9 cellular contexts compared by ENCODE assay signal in genomic region chr1:26145041-26145959, GRCh38. TPM values are rescaled to one million over a fixed set of nuclear protein-coding genes. Genes with fewer than 3 reads are reported as not detected.
DNase-seq lines count a peak whose midpoint lies in the region; ATAC-seq and TF ChIP-seq lines count a peak whose summit lies in the region.
"Had no signal": no experiment of that assay in that cellular context is flagged by ENCODE, and none has a peak within 500 bp of the region (broad histone marks: within the 10 kb centered on the region; RNA-seq: fewer than 3 reads in every experiment).

No MANE protein-coding gene starts in this region.

- WGBS in psoas muscle, 3 donors, result 26 to 28% (median 26%) methylated on average over 19 of the region's 19 CpGs
- WGBS in aorta, 2 donors, result 25 to 27% methylated on average over 19 of the region's 19 CpGs

- POLR2A ChIA-PET in activated naive CD8-positive, alpha-beta T cell treated with anti-CD3 and anti-CD28 coated beads, Interleukin-2, amount 10 ng/mL, durations not matched to agents 7 days and 5 days (lab: Charles Lee), result interaction anchor here (0.8 to 3.1 kb wide), 9 partner anchors 18 to 90 kb away, joined by 3 to 15 read pairs (median 4); partner anchors contain the start of gene PDIK1L

- H3K9me3 ChIP-seq in psoas muscle (no peaks in the 10 kb centered on the region), aorta (ENCODE audit: control insufficient read depth, low read length) (no peaks in the 10 kb centered on the region)

- intact Hi-C loops in cardiac septum (cut with DNase I) (loop anchor here (2.0 to 5.0 kb wide), 3 partner anchors 40 to 248 kb away; no protein-coding TSS in a partner anchor), psoas muscle (cut with DNase I) (loop anchor here (1.0 to 2.0 kb wide), 3 partner anchors 39 to 108 kb away; no protein-coding TSS in a partner anchor), aorta (cut with DNase I) (loop anchor here (2.0 to 5.0 kb wide), 2 partner anchors 40 to 108 kb away; no protein-coding TSS in a partner anchor)

- ATAC-seq in activated naive CD8-positive, alpha-beta T cell treated with anti-CD3 and anti-CD28 coated beads, Interleukin-2, amount 10 ng/mL, durations not matched to agents 7 days and 5 days (ENCODE audit: low read depth), result peak; percentile 79
- peak; percentile 93 to 98 (median 96) for ATAC-seq in psoas muscle
- peak; percentile 80 for ATAC-seq in aorta (ENCODE audit: low FRiP score)
- ATAC-seq in HG02610 (IDR thresholded peaks at IDR 0.05; ENCODE audit: unreplicated experiment), result no peak

- no peaks in the 10 kb centered on the region for H3K4me1 ChIP-seq in psoas muscle
- no peaks in the 10 kb centered on the region for H3K4me1 ChIP-seq in aorta (ENCODE audit: control insufficient read depth in 1 of 2, insufficient read depth in 2 of 2, low read length in 2 of 2)

- no peaks in the 10 kb centered on the region for H3K9me3 Mint-ChIP-seq in activated naive CD8-positive, alpha-beta T cell treated with anti-CD3 and anti-CD28 coated beads, Interleukin-2, amount 10 ng/mL, durations not matched to agents 7 days and 5 days

- no peak overlapping the region for H3K27ac Mint-ChIP-seq in activated naive CD8-positive, alpha-beta T cell treated with anti-CD3 and anti-CD28 coated beads, Interleukin-2, amount 10 ng/mL, durations not matched to agents 7 days and 5 days

- H3K4me1 Mint-ChIP-seq in activated naive CD8-positive, alpha-beta T cell treated with anti-CD3 and anti-CD28 coated beads, Interleukin-2, amount 10 ng/mL, durations not matched to agents 7 days and 5 days, result peaks cover 5% of the 10 kb centered on the region

- DNase-seq in NCI-H1436 (lab: John Stamatoyannopoulos, UW) (peak; percentile 85), SW480 (ENCODE audit: low spot score) (peak; percentile 86), cardiac septum (ENCODE audit: low spot score) (peak; percentile 90), psoas muscle (peak; percentile 76 to 86), aorta (peak; percentile 86 to 88)
- DNase-seq in activated naive CD8-positive, alpha-beta T cell treated with anti-CD3 and anti-CD28 coated beads, Interleukin-2, amount 10 ng/mL, durations not matched to agents 7 days and 5 days, result peak; percentile 68

- H3K4me3 ChIP-seq in psoas muscle (no peak overlapping the region), aorta (ENCODE audit: low read length in 2 of 2) (no peak overlapping the region)

- peak; percentile 67 for TF ChIP-seq CTCF in GM12874 (IDR thresholded peaks at IDR 0.05; ENCODE audit: insufficient read depth, low read depth, low read length)
- peak; percentile 85 for TF ChIP-seq CTCF in psoas muscle (IDR thresholded peaks at IDR 0.05)

- peaks cover 19% of the 10 kb centered on the region for H3K27me3 Mint-ChIP-seq in activated naive CD8-positive, alpha-beta T cell treated with anti-CD3 and anti-CD28 coated beads, Interleukin-2, amount 10 ng/mL, durations not matched to agents 7 days and 5 days

- H3K36me3 Mint-ChIP-seq in activated naive CD8-positive, alpha-beta T cell treated with anti-CD3 and anti-CD28 coated beads, Interleukin-2, amount 10 ng/mL, durations not matched to agents 7 days and 5 days, result no peaks in the 10 kb centered on the region

- H3K27ac ChIP-seq in psoas muscle, result no peak overlapping the region
- no peak overlapping the region for H3K27ac ChIP-seq in aorta (ENCODE audit: low read depth in 1 of 2, low read length in 2 of 2)

- H3K4me3 Mint-ChIP-seq in activated naive CD8-positive, alpha-beta T cell treated with anti-CD3 and anti-CD28 coated beads, Interleukin-2, amount 10 ng/mL, durations not matched to agents 7 days and 5 days, result no peak overlapping the region

- H3K27me3 ChIP-seq in psoas muscle (ENCODE audit: insufficient read depth in 3 of 3, low read length in 2 of 3), result no peaks in the 10 kb centered on the region
- H3K27me3 ChIP-seq in aorta (ENCODE audit: control insufficient read depth in 1 of 2, insufficient read depth in 2 of 2, low read length in 1 of 2), result no peaks in the 10 kb centered on the region

- H3K36me3 ChIP-seq in psoas muscle (ENCODE audit: insufficient read depth in 1 of 2, low read depth in 1 of 2) (no peaks in the 10 kb centered on the region), aorta (ENCODE audit: control insufficient read depth in 1 of 2, insufficient read depth in 2 of 2, low read length in 1 of 2) (no peaks in the 10 kb centered on the region)

RNA-seq across cellular contexts. Expression of gene FAM110D, which starts 13.6 kb away (rescaled TPM):
- total RNA-seq in activated naive CD8-positive, alpha-beta T cell treated with anti-CD3 and anti-CD28 coated beads, Interleukin-2, amount 10 ng/mL, durations not matched to agents 7 days and 5 days, result not detected
- total RNA-seq in cardiac septum, result 3.8 TPM
- 1 to 10 TPM; 1.2 to 2.9 (median 1.3) TPM for total RNA-seq in psoas muscle
- 1 to 10 TPM; 1.4 to 1.7 (median 1.7) TPM for polyA plus RNA-seq in psoas muscle
- total RNA-seq in aorta, result 10 to 100 TPM in 1 of 2 donors, 1 to 10 TPM in 1; 5.0 to 15.7 TPM
- 1 to 10 TPM in 1 of 2 donors, under 1 TPM in 1; 0.25 to 1.4 TPM for polyA plus RNA-seq in aorta
- total RNA-seq: mononuclear cell had no signal

RNA-seq across cellular contexts. Expression of gene C1orf232, which starts 23.5 kb away (rescaled TPM):
- total RNA-seq in activated naive CD8-positive, alpha-beta T cell treated with anti-CD3 and anti-CD28 coated beads, Interleukin-2, amount 10 ng/mL, durations not matched to agents 7 days and 5 days, result not detected
- total RNA-seq in cardiac septum, result not detected
- total RNA-seq in psoas muscle, result not detected
- polyA plus RNA-seq in psoas muscle, result not detected
- not detected for total RNA-seq in aorta
- polyA plus RNA-seq in aorta, result not detected
- total RNA-seq: mononuclear cell had no signal

RNA-seq across cellular contexts. Expression of gene ZNF593, which starts 24.4 kb away (rescaled TPM):
- total RNA-seq in activated naive CD8-positive, alpha-beta T cell treated with anti-CD3 and anti-CD28 coated beads, Interleukin-2, amount 10 ng/mL, durations not matched to agents 7 days and 5 days, result 10 to 100 TPM; 26.5 to 31.0 TPM
- 23.2 TPM for total RNA-seq in cardiac septum
- total RNA-seq in psoas muscle, result 100 to 1,000 TPM in 1 of 4 donors, 10 to 100 TPM in 3; 75.2 to 116 (median 78.3) TPM
- 100 to 1,000 TPM in 2 of 3 donors, 10 to 100 TPM in 1; 65.7 to 236 (median 162) TPM for polyA plus RNA-seq in psoas muscle
- 10 to 100 TPM; 13.4 to 18.3 TPM for total RNA-seq in aorta
- polyA plus RNA-seq in aorta, result 10 to 100 TPM; 29.4 to 48.6 TPM

RNA-seq across cellular contexts. Expression of gene ZNF593OS, which starts 26.3 kb away (rescaled TPM):
- total RNA-seq in activated naive CD8-positive, alpha-beta T cell treated with anti-CD3 and anti-CD28 coated beads, Interleukin-2, amount 10 ng/mL, durations not matched to agents 7 days and 5 days, result not detected
- not detected for total RNA-seq in cardiac septum
- 1 to 10 TPM; 1.6 to 4.2 (median 2.9) TPM for total RNA-seq in psoas muscle
- polyA plus RNA-seq in psoas muscle, result under 1 TPM; 0.16 to 0.70 (median 0.44) TPM
- not detected for total RNA-seq in aorta
- under 1 TPM in 1 of 2 donors, not detected in 1; 0.20 TPM for polyA plus RNA-seq in aorta
- total RNA-seq: mononuclear cell had no signal

RNA-seq across cellular contexts. Expression of gene CNKSR1, which starts 32.0 kb away (rescaled TPM):
- 1 to 10 TPM; 4.5 to 6.0 TPM for total RNA-seq in activated naive CD8-positive, alpha-beta T cell treated with anti-CD3 and anti-CD28 coated beads, Interleukin-2, amount 10 ng/mL, durations not matched to agents 7 days and 5 days
- total RNA-seq in cardiac septum, result 2.9 TPM
- total RNA-seq in psoas muscle, result 10 to 100 TPM; 54.8 to 90.4 (median 73.0) TPM
- 10 to 100 TPM; 11.0 to 45.3 (median 24.5) TPM for polyA plus RNA-seq in psoas muscle
- 1 to 10 TPM; 1.5 to 1.7 TPM for total RNA-seq in aorta
- polyA plus RNA-seq in aorta, result 1 to 10 TPM; 2.3 to 4.9 TPM
